1 cellular context compared by ENCODE assay signal in the genomic region with DNA sequence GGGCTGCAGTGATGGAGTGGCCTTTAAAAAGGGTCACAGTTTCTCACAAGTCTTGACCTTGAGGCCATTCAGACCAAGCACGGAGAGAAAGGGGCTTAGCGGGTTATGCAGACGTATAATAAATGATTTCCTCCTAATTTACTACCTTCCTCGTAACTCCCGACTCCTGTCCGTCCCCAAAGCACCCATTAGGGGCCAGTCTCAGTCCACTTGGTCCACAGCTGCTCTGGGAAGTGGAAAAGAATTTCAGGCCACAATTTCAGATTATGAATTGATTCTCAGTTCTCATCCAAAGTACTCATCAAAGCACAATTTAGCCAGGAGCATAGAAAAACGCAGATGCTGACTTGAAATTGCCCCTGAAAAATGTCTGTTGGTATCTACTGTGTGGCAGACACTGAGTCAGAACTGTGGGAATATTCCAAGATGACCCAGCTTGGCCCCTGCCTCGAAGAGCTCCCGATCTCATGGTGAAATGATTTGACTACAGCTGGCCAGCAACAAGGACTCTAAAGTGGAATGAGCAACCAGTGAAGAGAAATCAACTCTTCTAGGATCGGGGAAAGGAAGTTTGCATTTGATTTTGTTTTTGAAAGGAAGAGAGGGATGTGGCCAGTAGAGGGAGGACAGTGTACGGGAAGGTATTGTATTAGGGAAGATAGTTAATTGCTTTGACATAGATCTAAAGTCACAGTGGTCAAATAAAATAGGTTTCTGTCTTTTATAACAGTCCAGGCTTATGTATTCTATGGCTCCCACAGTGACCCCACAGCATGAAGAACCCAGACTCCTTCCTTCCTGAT.
TF ChIP-seq lines count a peak whose summit lies in the region.

No MANE protein-coding gene starts in this region.

TF ChIP-seq in HepG2, 621 proteins besides CTCF, POLR2A, EP300 and RAD21:
- TF ChIP-seq, protein P1, sequence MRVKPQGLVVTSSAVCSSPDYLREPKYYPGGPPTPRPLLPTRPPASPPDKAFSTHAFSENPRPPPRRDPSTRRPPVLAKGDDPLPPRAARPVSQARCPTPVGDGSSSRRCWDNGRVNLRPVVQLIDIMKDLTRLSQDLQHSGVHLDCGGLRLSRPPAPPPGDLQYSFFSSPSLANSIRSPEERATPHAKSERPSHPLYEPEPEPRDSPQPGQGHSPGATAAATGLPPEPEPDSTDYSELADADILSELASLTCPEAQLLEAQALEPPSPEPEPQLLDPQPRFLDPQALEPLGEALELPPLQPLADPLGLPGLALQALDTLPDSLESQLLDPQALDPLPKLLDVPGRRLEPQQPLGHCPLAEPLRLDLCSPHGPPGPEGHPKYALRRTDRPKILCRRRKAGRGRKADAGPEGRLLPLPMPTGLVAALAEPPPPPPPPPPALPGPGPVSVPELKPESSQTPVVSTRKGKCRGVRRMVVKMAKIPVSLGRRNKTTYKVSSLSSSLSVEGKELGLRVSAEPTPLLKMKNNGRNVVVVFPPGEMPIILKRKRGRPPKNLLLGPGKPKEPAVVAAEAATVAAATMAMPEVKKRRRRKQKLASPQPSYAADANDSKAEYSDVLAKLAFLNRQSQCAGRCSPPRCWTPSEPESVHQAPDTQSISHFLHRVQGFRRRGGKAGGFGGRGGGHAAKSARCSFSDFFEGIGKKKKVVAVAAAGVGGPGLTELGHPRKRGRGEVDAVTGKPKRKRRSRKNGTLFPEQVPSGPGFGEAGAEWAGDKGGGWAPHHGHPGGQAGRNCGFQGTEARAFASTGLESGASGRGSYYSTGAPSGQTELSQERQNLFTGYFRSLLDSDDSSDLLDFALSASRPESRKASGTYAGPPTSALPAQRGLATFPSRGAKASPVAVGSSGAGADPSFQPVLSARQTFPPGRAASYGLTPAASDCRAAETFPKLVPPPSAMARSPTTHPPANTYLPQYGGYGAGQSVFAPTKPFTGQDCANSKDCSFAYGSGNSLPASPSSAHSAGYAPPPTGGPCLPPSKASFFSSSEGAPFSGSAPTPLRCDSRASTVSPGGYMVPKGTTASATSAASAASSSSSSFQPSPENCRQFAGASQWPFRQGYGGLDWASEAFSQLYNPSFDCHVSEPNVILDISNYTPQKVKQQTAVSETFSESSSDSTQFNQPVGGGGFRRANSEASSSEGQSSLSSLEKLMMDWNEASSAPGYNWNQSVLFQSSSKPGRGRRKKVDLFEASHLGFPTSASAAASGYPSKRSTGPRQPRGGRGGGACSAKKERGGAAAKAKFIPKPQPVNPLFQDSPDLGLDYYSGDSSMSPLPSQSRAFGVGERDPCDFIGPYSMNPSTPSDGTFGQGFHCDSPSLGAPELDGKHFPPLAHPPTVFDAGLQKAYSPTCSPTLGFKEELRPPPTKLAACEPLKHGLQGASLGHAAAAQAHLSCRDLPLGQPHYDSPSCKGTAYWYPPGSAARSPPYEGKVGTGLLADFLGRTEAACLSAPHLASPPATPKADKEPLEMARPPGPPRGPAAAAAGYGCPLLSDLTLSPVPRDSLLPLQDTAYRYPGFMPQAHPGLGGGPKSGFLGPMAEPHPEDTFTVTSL (CRISPR knock-in tag; IDR thresholded peaks at IDR 0.05; ENCODE audit: borderline replicate concordance), result no peak
- no peak for TF ChIP-seq CREM (IDR thresholded peaks at IDR 0.05)
- no peak for TF ChIP-seq CREM (CRISPR knock-in tag; IDR thresholded peaks at IDR 0.05)
- peak; percentile 14; the same call in 1 of the 2 replicates for TF ChIP-seq STAG1 (CRISPR knock-in tag; IDR thresholded peaks at IDR 0.05)
